Comparison of ENCODE assay signal across 1 cellular context in genomic region chr3:53846134-53846850, GRCh38.
TF ChIP-seq lines count a peak whose summit lies in the region.

A gene with protein sequence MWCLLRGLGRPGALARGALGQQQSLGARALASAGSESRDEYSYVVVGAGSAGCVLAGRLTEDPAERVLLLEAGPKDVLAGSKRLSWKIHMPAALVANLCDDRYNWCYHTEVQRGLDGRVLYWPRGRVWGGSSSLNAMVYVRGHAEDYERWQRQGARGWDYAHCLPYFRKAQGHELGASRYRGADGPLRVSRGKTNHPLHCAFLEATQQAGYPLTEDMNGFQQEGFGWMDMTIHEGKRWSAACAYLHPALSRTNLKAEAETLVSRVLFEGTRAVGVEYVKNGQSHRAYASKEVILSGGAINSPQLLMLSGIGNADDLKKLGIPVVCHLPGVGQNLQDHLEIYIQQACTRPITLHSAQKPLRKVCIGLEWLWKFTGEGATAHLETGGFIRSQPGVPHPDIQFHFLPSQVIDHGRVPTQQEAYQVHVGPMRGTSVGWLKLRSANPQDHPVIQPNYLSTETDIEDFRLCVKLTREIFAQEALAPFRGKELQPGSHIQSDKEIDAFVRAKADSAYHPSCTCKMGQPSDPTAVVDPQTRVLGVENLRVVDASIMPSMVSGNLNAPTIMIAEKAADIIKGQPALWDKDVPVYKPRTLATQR (minus strand): TSS chr3:53846419. CDS start chr3:53824008, 22,411 bp downstream.
A gene with protein sequence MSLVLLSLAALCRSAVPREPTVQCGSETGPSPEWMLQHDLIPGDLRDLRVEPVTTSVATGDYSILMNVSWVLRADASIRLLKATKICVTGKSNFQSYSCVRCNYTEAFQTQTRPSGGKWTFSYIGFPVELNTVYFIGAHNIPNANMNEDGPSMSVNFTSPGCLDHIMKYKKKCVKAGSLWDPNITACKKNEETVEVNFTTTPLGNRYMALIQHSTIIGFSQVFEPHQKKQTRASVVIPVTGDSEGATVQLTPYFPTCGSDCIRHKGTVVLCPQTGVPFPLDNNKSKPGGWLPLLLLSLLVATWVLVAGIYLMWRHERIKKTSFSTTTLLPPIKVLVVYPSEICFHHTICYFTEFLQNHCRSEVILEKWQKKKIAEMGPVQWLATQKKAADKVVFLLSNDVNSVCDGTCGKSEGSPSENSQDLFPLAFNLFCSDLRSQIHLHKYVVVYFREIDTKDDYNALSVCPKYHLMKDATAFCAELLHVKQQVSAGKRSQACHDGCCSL (plus strand): TSS chr3:53846568. CDS start chr3:53846589, 21 bp downstream.

TF ChIP-seq in HepG2, 621 proteins besides CTCF, POLR2A, EP300 and RAD21 (continued from another document and continues in another):
- TF ChIP-seq, protein P1, sequence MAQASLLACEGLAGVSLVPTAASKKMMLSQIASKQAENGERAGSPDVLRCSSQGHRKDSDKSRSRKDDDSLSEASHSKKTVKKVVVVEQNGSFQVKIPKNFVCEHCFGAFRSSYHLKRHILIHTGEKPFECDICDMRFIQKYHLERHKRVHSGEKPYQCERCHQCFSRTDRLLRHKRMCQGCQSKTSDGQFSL (CRISPR knock-in tag; IDR thresholded peaks at IDR 0.05), result no peak
- peak; percentile 33; the same call in 1 of the 2 replicates for TF ChIP-seq PRDM10 (CRISPR knock-in tag; IDR thresholded peaks at IDR 0.05; ENCODE audit: low read depth)
- TF ChIP-seq TFDP2 (CRISPR knock-in tag; IDR thresholded peaks at IDR 0.05), result peak; percentile 97
- TF ChIP-seq HNRNPK (IDR thresholded peaks at IDR 0.05; ENCODE audit: low read depth, low read length, poor library complexity, severe bottlenecking), result peak; percentile 11
- peak; percentile 86 for TF ChIP-seq ARHGAP35 (CRISPR knock-in tag; IDR thresholded peaks at IDR 0.05; ENCODE audit: borderline replicate concordance)
- TF ChIP-seq MTF2 (CRISPR knock-in tag; IDR thresholded peaks at IDR 0.05; ENCODE audit: borderline replicate concordance), result 0 out of 2 replicates have a peak, but pooled peaks have one; percentile 28
- no peak for TF ChIP-seq RBM22 (optimal IDR thresholded peaks at IDR 0.05; ENCODE audit: low read length)
- TF ChIP-seq, protein P2, sequence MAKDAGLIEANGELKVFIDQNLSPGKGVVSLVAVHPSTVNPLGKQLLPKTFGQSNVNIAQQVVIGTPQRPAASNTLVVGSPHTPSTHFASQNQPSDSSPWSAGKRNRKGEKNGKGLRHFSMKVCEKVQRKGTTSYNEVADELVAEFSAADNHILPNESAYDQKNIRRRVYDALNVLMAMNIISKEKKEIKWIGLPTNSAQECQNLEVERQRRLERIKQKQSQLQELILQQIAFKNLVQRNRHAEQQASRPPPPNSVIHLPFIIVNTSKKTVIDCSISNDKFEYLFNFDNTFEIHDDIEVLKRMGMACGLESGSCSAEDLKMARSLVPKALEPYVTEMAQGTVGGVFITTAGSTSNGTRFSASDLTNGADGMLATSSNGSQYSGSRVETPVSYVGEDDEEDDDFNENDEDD (CRISPR knock-in tag; IDR thresholded peaks at IDR 0.05; ENCODE audit: borderline replicate concordance), result peak; percentile 97
- no peak for TF ChIP-seq CENPX (CRISPR knock-in tag; IDR thresholded peaks at IDR 0.05)
- TF ChIP-seq CHD2 (IDR thresholded peaks at IDR 0.05; ENCODE audit: low read depth, low read length), result no peak
- peak; percentile 55; the same call in 1 of the 2 replicates for TF ChIP-seq GFI1 (CRISPR knock-in tag; IDR thresholded peaks at IDR 0.05; ENCODE audit: borderline replicate concordance)
- TF ChIP-seq NCOA1 (CRISPR knock-in tag; IDR thresholded peaks at IDR 0.05), result 0 out of 2 replicates have a peak, but pooled peaks have one; percentile 16
- TF ChIP-seq TEF (CRISPR knock-in tag; IDR thresholded peaks at IDR 0.05), result no peak; the same call in 1 of the 2 replicates
- TF ChIP-seq, protein P3, sequence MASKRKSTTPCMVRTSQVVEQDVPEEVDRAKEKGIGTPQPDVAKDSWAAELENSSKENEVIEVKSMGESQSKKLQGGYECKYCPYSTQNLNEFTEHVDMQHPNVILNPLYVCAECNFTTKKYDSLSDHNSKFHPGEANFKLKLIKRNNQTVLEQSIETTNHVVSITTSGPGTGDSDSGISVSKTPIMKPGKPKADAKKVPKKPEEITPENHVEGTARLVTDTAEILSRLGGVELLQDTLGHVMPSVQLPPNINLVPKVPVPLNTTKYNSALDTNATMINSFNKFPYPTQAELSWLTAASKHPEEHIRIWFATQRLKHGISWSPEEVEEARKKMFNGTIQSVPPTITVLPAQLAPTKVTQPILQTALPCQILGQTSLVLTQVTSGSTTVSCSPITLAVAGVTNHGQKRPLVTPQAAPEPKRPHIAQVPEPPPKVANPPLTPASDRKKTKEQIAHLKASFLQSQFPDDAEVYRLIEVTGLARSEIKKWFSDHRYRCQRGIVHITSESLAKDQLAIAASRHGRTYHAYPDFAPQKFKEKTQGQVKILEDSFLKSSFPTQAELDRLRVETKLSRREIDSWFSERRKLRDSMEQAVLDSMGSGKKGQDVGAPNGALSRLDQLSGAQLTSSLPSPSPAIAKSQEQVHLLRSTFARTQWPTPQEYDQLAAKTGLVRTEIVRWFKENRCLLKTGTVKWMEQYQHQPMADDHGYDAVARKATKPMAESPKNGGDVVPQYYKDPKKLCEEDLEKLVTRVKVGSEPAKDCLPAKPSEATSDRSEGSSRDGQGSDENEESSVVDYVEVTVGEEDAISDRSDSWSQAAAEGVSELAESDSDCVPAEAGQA (IDR thresholded peaks at IDR 0.05; ENCODE audit: low read depth), result no peak
- TF ChIP-seq, protein P3 (CRISPR knock-in tag; IDR thresholded peaks at IDR 0.05; ENCODE audit: borderline replicate concordance), result no peak
- TF ChIP-seq CREM (IDR thresholded peaks at IDR 0.05), result no peak
- TF ChIP-seq CREM (CRISPR knock-in tag; IDR thresholded peaks at IDR 0.05), result no peak
- peak; percentile 81; the same call in 1 of the 2 replicates for TF ChIP-seq ZNF782 (CRISPR knock-in tag; IDR thresholded peaks at IDR 0.05; ENCODE audit: borderline replicate concordance)
- TF ChIP-seq, protein P4, sequence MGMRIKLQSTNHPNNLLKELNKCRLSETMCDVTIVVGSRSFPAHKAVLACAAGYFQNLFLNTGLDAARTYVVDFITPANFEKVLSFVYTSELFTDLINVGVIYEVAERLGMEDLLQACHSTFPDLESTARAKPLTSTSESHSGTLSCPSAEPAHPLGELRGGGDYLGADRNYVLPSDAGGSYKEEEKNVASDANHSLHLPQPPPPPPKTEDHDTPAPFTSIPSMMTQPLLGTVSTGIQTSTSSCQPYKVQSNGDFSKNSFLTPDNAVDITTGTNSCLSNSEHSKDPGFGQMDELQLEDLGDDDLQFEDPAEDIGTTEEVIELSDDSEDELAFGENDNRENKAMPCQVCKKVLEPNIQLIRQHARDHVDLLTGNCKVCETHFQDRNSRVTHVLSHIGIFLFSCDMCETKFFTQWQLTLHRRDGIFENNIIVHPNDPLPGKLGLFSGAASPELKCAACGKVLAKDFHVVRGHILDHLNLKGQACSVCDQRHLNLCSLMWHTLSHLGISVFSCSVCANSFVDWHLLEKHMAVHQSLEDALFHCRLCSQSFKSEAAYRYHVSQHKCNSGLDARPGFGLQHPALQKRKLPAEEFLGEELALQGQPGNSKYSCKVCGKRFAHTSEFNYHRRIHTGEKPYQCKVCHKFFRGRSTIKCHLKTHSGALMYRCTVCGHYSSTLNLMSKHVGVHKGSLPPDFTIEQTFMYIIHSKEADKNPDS (CRISPR knock-in tag; IDR thresholded peaks at IDR 0.05), result no peak
- TF ChIP-seq ZFP90 (CRISPR knock-in tag; IDR thresholded peaks at IDR 0.05; ENCODE audit: borderline replicate concordance), result peak; percentile 82; the same call in 1 of the 2 replicates
- peak; percentile 76; the same call in 1 of the 2 replicates for TF ChIP-seq ZNF598 (CRISPR knock-in tag; IDR thresholded peaks at IDR 0.05; ENCODE audit: borderline replicate concordance)
- peak; percentile 78; the same call in 1 of the 2 replicates for TF ChIP-seq IRF9 (CRISPR knock-in tag; IDR thresholded peaks at IDR 0.05; ENCODE audit: borderline replicate concordance)
- 0 out of 2 replicates have a peak, but pooled peaks have one; percentile 23 for TF ChIP-seq RXRA (CRISPR knock-in tag; IDR thresholded peaks at IDR 0.05)
- TF ChIP-seq KDM5B (CRISPR knock-in tag; IDR thresholded peaks at IDR 0.05; ENCODE audit: borderline replicate concordance), result peak; percentile 82; the same call in 1 of the 2 replicates
- TF ChIP-seq GTF3A (CRISPR knock-in tag; conservative IDR thresholded peaks at IDR 0.05), result no peak
- TF ChIP-seq PAWR (CRISPR knock-in tag; IDR thresholded peaks at IDR 0.05; ENCODE audit: borderline replicate concordance), result peak; percentile 71; the same call in 1 of the 2 replicates
- no peak; the same call in 1 of the 2 replicates for TF ChIP-seq SNAI1 (CRISPR knock-in tag; IDR thresholded peaks at IDR 0.05; ENCODE audit: borderline replicate concordance)
- TF ChIP-seq HNF4G (IDR thresholded peaks at IDR 0.05; ENCODE audit: borderline replicate concordance, low read depth, low read length), result peak; percentile 20; the same call in 1 of the 2 replicates
- peak; percentile 57; the same call in 1 of the 2 replicates for TF ChIP-seq HNF4G (CRISPR knock-in tag; IDR thresholded peaks at IDR 0.05; ENCODE audit: borderline replicate concordance, low read depth)
- TF ChIP-seq, protein P5, sequence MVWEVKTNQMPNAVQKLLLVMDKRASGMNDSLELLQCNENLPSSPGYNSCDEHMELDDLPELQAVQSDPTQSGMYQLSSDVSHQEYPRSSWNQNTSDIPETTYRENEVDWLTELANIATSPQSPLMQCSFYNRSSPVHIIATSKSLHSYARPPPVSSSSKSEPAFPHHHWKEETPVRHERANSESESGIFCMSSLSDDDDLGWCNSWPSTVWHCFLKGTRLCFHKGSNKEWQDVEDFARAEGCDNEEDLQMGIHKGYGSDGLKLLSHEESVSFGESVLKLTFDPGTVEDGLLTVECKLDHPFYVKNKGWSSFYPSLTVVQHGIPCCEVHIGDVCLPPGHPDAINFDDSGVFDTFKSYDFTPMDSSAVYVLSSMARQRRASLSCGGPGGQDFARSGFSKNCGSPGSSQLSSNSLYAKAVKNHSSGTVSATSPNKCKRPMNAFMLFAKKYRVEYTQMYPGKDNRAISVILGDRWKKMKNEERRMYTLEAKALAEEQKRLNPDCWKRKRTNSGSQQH (CRISPR knock-in tag; IDR thresholded peaks at IDR 0.05; ENCODE audit: low read depth), result no peak
- TF ChIP-seq ZNF235 (CRISPR knock-in tag; IDR thresholded peaks at IDR 0.05; ENCODE audit: borderline replicate concordance), result peak; percentile 63; the same call in 1 of the 2 replicates
- TF ChIP-seq REXO4 (CRISPR knock-in tag; IDR thresholded peaks at IDR 0.05; ENCODE audit: borderline replicate concordance), result 0 out of 2 replicates have a peak, but pooled peaks have one; percentile 75
- no peak for TF ChIP-seq ZNF44 (CRISPR knock-in tag; IDR thresholded peaks at IDR 0.05)
